ENCODE assay signal across 8 cellular contexts in the genomic region with DNA sequence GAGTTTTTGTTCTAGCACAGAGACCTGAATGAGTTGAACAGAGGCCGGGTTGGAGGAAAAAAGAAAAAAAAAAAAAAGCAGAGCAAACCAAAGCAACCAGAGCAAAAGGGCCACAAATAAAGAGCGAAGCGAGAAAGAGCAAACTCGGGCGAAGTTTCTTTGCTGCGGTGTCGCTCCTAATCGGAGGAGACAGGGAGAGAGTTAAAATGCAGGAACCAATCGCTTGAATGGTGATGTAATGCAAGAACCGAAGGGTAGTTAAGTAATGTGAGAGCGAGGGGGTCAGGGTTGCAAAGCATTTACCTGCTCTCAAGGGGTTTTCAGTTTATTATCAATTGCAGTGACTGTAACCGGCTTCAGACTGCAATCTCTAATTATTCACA.
DNase-seq lines count a peak whose midpoint lies in the region; ATAC-seq and TF ChIP-seq lines count a peak whose summit lies in the region.

No MANE protein-coding gene starts in this region.

- H3K9me3 ChIP-seq in prostate gland = no peaks in the 10 kb centered on the region

- no peaks in the 10 kb centered on the region for H3K4me1 ChIP-seq in prostate gland (replicated peaks)

- intact Hi-C loops in prostate gland (cut with DNase I) = loop anchor here (10.0 kb wide), 1 partner anchor 168 kb away; no protein-coding TSS in a partner anchor

- peak overlapping the region; percentile 14 to 18 for H3K4me3 ChIP-seq in prostate gland

- no peak for TF ChIP-seq CTCF in prostate gland (IDR thresholded peaks at IDR 0.05)

- 5% methylated on average over 12 of the region's 12 CpGs for WGBS in prostate gland

- H3K36me3 ChIP-seq in prostate gland = no peaks in the 10 kb centered on the region

- no peak overlapping the region for H3K27ac ChIP-seq in prostate gland

- DNase-seq in GM04504 (ENCODE audit: low read depth) = peak; percentile 10
- peak; percentile 75 for DNase-seq in glomerular visceral epithelial cell (ENCODE audit: extremely low spot score)
- no peak for DNase-seq in prostate gland (ENCODE audit: low spot score)
- no peak for DNase-seq in cortex of kidney (lab: John Stamatoyannopoulos, UW)
- no peak for DNase-seq in stimulated activated naive CD4-positive, alpha-beta T cell (lab: John Stamatoyannopoulos, UW)
- DNase-seq in activated naive CD4-positive, alpha-beta T cell (lab: John Stamatoyannopoulos, UW) = no peak

- no peaks in the 10 kb centered on the region for H3K27me3 ChIP-seq in prostate gland (replicated peaks; ENCODE audit: insufficient read depth)

- ATAC-seq in SK-N-SH treated with all-trans-retinoic acid at 6 μM for 48 hours (peak; percentile 78), GM21423 (IDR thresholded peaks at IDR 0.05; ENCODE audit: unreplicated experiment) (no peak)

- TF ChIP-seq POLR2A in prostate gland (IDR thresholded peaks at IDR 0.05) = no peak

TF ChIP-seq in SK-N-SH treated with all-trans-retinoic acid at 6 μM for 48 hours, 23 proteins besides CTCF, POLR2A, EP300 and RAD21:
- TF ChIP-seq ZC3H10 (CRISPR knock-in tag; IDR thresholded peaks at IDR 0.05) = no peak
- TF ChIP-seq PPARA (CRISPR knock-in tag; IDR thresholded peaks at IDR 0.05; ENCODE audit: borderline replicate concordance) = no peak
- TF ChIP-seq GLIS3 (CRISPR knock-in tag; IDR thresholded peaks at IDR 0.05) = no peak
- TF ChIP-seq ZNF70 (CRISPR knock-in tag; IDR thresholded peaks at IDR 0.05) = no peak
- no peak for TF ChIP-seq SNAI2 (CRISPR knock-in tag; IDR thresholded peaks at IDR 0.05)
- no peak for TF ChIP-seq TCF4 (CRISPR knock-in tag; IDR thresholded peaks at IDR 0.05; ENCODE audit: borderline replicate concordance)
- TF ChIP-seq ISL1 (CRISPR knock-in tag; IDR thresholded peaks at IDR 0.05) = no peak
- TF ChIP-seq CREB5 (CRISPR knock-in tag; IDR thresholded peaks at IDR 0.05; ENCODE audit: low read depth) = 0 out of 2 replicates have a peak, but pooled peaks have one; percentile 14
- no peak for TF ChIP-seq ZFP30 (CRISPR knock-in tag; IDR thresholded peaks at IDR 0.05)
- TF ChIP-seq CSRNP3 (CRISPR knock-in tag; IDR thresholded peaks at IDR 0.05) = 0 out of 2 replicates have a peak, but pooled peaks have one; percentile 24
- TF ChIP-seq ESRRG (CRISPR knock-in tag; IDR thresholded peaks at IDR 0.05) = no peak
- TF ChIP-seq, protein P1, sequence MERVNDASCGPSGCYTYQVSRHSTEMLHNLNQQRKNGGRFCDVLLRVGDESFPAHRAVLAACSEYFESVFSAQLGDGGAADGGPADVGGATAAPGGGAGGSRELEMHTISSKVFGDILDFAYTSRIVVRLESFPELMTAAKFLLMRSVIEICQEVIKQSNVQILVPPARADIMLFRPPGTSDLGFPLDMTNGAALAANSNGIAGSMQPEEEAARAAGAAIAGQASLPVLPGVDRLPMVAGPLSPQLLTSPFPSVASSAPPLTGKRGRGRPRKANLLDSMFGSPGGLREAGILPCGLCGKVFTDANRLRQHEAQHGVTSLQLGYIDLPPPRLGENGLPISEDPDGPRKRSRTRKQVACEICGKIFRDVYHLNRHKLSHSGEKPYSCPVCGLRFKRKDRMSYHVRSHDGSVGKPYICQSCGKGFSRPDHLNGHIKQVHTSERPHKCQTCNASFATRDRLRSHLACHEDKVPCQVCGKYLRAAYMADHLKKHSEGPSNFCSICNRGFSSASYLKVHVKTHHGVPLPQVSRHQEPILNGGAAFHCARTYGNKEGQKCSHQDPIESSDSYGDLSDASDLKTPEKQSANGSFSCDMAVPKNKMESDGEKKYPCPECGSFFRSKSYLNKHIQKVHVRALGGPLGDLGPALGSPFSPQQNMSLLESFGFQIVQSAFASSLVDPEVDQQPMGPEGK (CRISPR knock-in tag; IDR thresholded peaks at IDR 0.05; ENCODE audit: borderline replicate concordance) = no peak
- no peak for TF ChIP-seq ARNTL (CRISPR knock-in tag; IDR thresholded peaks at IDR 0.05; ENCODE audit: borderline replicate concordance, low read depth)
- TF ChIP-seq OSR1 (CRISPR knock-in tag; IDR thresholded peaks at IDR 0.05) = no peak
- no peak for TF ChIP-seq TSHZ2 (CRISPR knock-in tag; IDR thresholded peaks at IDR 0.05)
- TF ChIP-seq ZFP3 (CRISPR knock-in tag; IDR thresholded peaks at IDR 0.05) = no peak
- TF ChIP-seq ZNF565 (CRISPR knock-in tag; conservative IDR thresholded peaks at IDR 0.05; ENCODE audit: low read depth) = no peak
- no peak for TF ChIP-seq RARB (CRISPR knock-in tag; IDR thresholded peaks at IDR 0.05)

Comparison
In these comparisons a context has a peak if more than half of its experiments do, and no peak if none do; other contexts are left out.
1. DNase-seq: peak in GM04504 (single experiment) and glomerular visceral epithelial cell (single experiment); none in prostate gland (single experiment), cortex of kidney (single experiment), stimulated activated naive CD4-positive, alpha-beta T cell (0 of 6) and activated naive CD4-positive, alpha-beta T cell (0 of 4).